1 cellular context compared by ENCODE assay signal in genomic region chr19:56403764-56404704, GRCh38.
A peak's percentile ranks its signal among the peaks of the same experiment; 100 is the strongest.
TF ChIP-seq lines count a peak whose summit lies in the region.

ZNF583 (plus strand) TSS chr19:56404332; CDS start chr19:56407115, 2,783 bp downstream.

TF ChIP-seq in PFSK-1, 5 proteins besides CTCF, POLR2A, EP300 and RAD21 (continued from another document):
- peak; percentile 56 for TF ChIP-seq FOXP2 (optimal IDR thresholded peaks at IDR 0.05; ENCODE audit: borderline replicate concordance, extremely low read depth, extremely low read length, insufficient read depth)
- peak; percentile 86 for TF ChIP-seq POLR2AphosphoS5 (IDR thresholded peaks at IDR 0.05; ENCODE audit: low read depth, low read length)
